1 cellular context compared by ENCODE assay signal in genomic region chr17:8997994-8998628, GRCh38.
TF ChIP-seq lines count a peak whose summit lies in the region.

No MANE protein-coding gene starts in this region.

TF ChIP-seq in GM12878, 131 proteins besides CTCF, POLR2A, EP300 and RAD21 (continued from another document):
- TF ChIP-seq, protein P1, sequence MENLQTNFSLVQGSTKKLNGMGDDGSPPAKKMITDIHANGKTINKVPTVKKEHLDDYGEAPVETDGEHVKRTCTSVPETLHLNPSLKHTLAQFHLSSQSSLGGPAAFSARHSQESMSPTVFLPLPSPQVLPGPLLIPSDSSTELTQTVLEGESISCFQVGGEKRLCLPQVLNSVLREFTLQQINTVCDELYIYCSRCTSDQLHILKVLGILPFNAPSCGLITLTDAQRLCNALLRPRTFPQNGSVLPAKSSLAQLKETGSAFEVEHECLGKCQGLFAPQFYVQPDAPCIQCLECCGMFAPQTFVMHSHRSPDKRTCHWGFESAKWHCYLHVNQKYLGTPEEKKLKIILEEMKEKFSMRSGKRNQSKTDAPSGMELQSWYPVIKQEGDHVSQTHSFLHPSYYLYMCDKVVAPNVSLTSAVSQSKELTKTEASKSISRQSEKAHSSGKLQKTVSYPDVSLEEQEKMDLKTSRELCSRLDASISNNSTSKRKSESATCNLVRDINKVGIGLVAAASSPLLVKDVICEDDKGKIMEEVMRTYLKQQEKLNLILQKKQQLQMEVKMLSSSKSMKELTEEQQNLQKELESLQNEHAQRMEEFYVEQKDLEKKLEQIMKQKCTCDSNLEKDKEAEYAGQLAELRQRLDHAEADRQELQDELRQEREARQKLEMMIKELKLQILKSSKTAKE (IDR thresholded peaks at IDR 0.05; ENCODE audit: low read depth, poor library complexity, severe bottlenecking): peak; percentile 29
- TF ChIP-seq YY1 (IDR thresholded peaks at IDR 0.05; ENCODE audit: low read depth, low read length): peak; percentile 97
- no peak for TF ChIP-seq NFIC (IDR thresholded peaks at IDR 0.05; ENCODE audit: low read depth, low read length)
- TF ChIP-seq MEF2A (IDR thresholded peaks at IDR 0.05; ENCODE audit: insufficient read depth, low read depth, low read length): 0 out of 2 replicates have a peak, but pooled peaks have one; percentile 40
- TF ChIP-seq CHD2 (IDR thresholded peaks at IDR 0.05; ENCODE audit: borderline replicate concordance, low read depth, low read length): no peak
- TF ChIP-seq TCF12 (IDR thresholded peaks at IDR 0.05; ENCODE audit: low read depth, low read length): peak; percentile 23; the same call in 1 of the 2 replicates
- no peak for TF ChIP-seq CHD1 (IDR thresholded peaks at IDR 0.05; ENCODE audit: low read depth, low read length)
- TF ChIP-seq BHLHE40 (IDR thresholded peaks at IDR 0.05; ENCODE audit: borderline replicate concordance in 1 of 2, low read depth in 2 of 2, low read length in 1 of 2): 0 out of 4 replicates have a peak, but pooled peaks of 1 of the 2 experiments have one; percentile 13
- TF ChIP-seq SMC3 (IDR thresholded peaks at IDR 0.05; ENCODE audit: borderline replicate concordance, low read length): peak; percentile 98
- no peak for TF ChIP-seq STAT3 (IDR thresholded peaks at IDR 0.05; ENCODE audit: low read depth, low read length)
